ENCODE assay signal across 23 cellular contexts in the genomic region with DNA sequence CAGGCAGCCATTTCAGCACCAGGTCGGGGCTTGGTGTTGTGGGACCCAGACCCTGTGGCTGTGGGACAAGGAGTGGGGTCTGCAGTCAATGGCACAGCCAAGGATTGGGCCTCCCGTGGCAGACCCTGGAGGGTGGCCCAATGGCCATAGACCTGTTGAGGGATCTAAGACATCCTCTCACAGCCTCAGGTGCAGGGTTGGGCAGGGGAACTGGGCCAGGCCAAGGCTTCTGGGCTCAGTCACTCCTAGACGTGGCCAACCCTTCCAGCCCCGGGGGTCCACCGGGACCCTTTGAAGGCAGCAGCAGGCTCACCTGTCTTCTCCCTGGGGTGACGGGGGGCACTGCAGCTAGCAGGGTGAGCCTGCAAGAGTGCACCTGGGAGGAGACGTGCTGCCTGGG. TPM values are rescaled to one million over a fixed set of nuclear protein-coding genes. Genes with fewer than 3 reads are reported as not detected.
DNase-seq lines count a peak whose midpoint lies in the region; ATAC-seq and TF ChIP-seq lines count a peak whose summit lies in the region.
"Had no signal": no experiment of that assay in that cellular context is flagged by ENCODE, and none has a peak within 500 bp of the region (broad histone marks: within the 10 kb centered on the region; RNA-seq: fewer than 3 reads in every experiment).

No MANE protein-coding gene starts in this region.

- H3K9me3 Mint-ChIP-seq in WTC11 (no peaks in the 10 kb centered on the region), GM23338 (no peaks in the 10 kb centered on the region)
- H3K9me3 Mint-ChIP-seq in stimulated activated effector memory CD8-positive, alpha-beta T cell treated with anti-CD3 and anti-CD28 coated beads, Interleukin-12 subunit alpha, Interleukin-12 subunit beta, amount 100 ng/mL, for 72 hours = no peaks in the 10 kb centered on the region
- H3K9me3 Mint-ChIP-seq: CD8-positive, alpha-beta T cell had no signal

- ATAC-seq in Right ventricle myocardium superior (ENCODE audit: poor library complexity) = no peak
- no peak for ATAC-seq in WTC11
- no peak for ATAC-seq in lower lobe of right lung
- no peak for ATAC-seq in upper lobe of right lung
- no peak for ATAC-seq in GM23338
- ATAC-seq in stimulated activated effector memory CD8-positive, alpha-beta T cell treated with anti-CD3 and anti-CD28 coated beads, Interleukin-12 subunit alpha, Interleukin-12 subunit beta, amount 100 ng/mL, for 72 hours = no peak
- ATAC-seq: CD8-positive, alpha-beta T cell; GM12878 had no signal

- no peaks in the 10 kb centered on the region for H3K36me3 ChIP-seq in right atrium auricular region
- no peaks in the 10 kb centered on the region for H3K36me3 ChIP-seq in lower lobe of right lung
- H3K36me3 ChIP-seq in upper lobe of right lung = no peaks in the 10 kb centered on the region
- no peaks in the 10 kb centered on the region for H3K36me3 ChIP-seq in GM23338 (ENCODE audit: insufficient read depth)
- H3K36me3 ChIP-seq: BLaER1 had no signal

- H3K9me3 ChIP-seq in right atrium auricular region = no peaks in the 10 kb centered on the region
- no peaks in the 10 kb centered on the region for H3K9me3 ChIP-seq in lower lobe of right lung
- no peaks in the 10 kb centered on the region for H3K9me3 ChIP-seq in upper lobe of right lung
- H3K9me3 ChIP-seq: A549, BLaER1 had no signal

- DNase-seq in Right ventricle myocardium superior (peak; percentile 29), right atrium auricular region (ENCODE audit: low spot score) (no peak), WTC11 (ENCODE audit: low spot score) (peak; percentile 7), lower lobe of right lung (peak; percentile 23), upper lobe of right lung (peak; percentile 46), GM23338 (ENCODE audit: low spot score) (no peak)
- DNase-seq in stimulated activated effector memory CD8-positive, alpha-beta T cell treated with anti-CD3 and anti-CD28 coated beads, Interleukin-12 subunit alpha, Interleukin-12 subunit beta, amount 100 ng/mL, for 72 hours (ENCODE audit: low spot score in 2 of 2) = no peak
- DNase-seq: Calu3; CD8-positive, alpha-beta T cell; GF-D8; GM23248; HCEC 1CT; Karpas-422; NCI-H1417 treated with DMSO at 0.1 percent for 48 hours; NCI-H187 treated with DMSO at 0.1 percent for 48 hours; NCI-H226; NCI-H524; NCI-H82 had no signal

- no peaks in the 10 kb centered on the region for H3K27me3 ChIP-seq in right atrium auricular region
- H3K27me3 ChIP-seq in lower lobe of right lung (ENCODE audit: low read depth) = peaks cover 26% of the 10 kb centered on the region
- peaks cover 22% of the 10 kb centered on the region for H3K27me3 ChIP-seq in upper lobe of right lung
- H3K27me3 ChIP-seq in GM23338 (ENCODE audit: insufficient read depth) = no peaks in the 10 kb centered on the region

- POLR2A ChIA-PET in WTC11 (lab: Charles Lee) = no interaction called here

- no peaks in the 10 kb centered on the region for H3K9me2 ChIP-seq in GM23338 (ENCODE audit: insufficient read depth)

- H3K4me1 Mint-ChIP-seq in WTC11 (peaks cover 6% of the 10 kb centered on the region), GM23338 (peaks cover 8% of the 10 kb centered on the region)
- no peaks in the 10 kb centered on the region for H3K4me1 Mint-ChIP-seq in stimulated activated effector memory CD8-positive, alpha-beta T cell treated with anti-CD3 and anti-CD28 coated beads, Interleukin-12 subunit alpha, Interleukin-12 subunit beta, amount 100 ng/mL, for 72 hours

- H2AFZ ChIP-seq in GM23338 = no peak overlapping the region
- H2AFZ ChIP-seq: GM23248 had no signal

- H3K4me2 ChIP-seq in GM23338 = no peak overlapping the region
- H3K4me2 ChIP-seq: A549, BLaER1 had no signal

- intact Hi-C loops in Right ventricle myocardium superior (cut with DNase I) (loop anchor here (5.0 kb wide), 1 partner anchor 254 kb away; no protein-coding TSS in a partner anchor), lower lobe of right lung (cut with DNase I) (loop anchor here (10.0 kb wide), 1 partner anchor 256 kb away; no protein-coding TSS in a partner anchor), upper lobe of right lung (cut with DNase I) (no loop called here)

- no peak overlapping the region for H3K27ac ChIP-seq in right atrium auricular region
- H3K27ac ChIP-seq in lower lobe of right lung = no peak overlapping the region
- no peak overlapping the region for H3K27ac ChIP-seq in upper lobe of right lung
- no peak overlapping the region for H3K27ac ChIP-seq in GM23338 (ENCODE audit: low read depth)
- H3K27ac ChIP-seq: A549, BLaER1, GM23248, RWPE1 had no signal

- H3F3A ChIP-seq in GM23338 (replicated peaks; ENCODE audit: low read depth) = no peaks in the 10 kb centered on the region

- no peak overlapping the region for H3K4me3 ChIP-seq in right atrium auricular region
- no peak overlapping the region for H3K4me3 ChIP-seq in lower lobe of right lung
- no peak overlapping the region for H3K4me3 ChIP-seq in upper lobe of right lung
- H3K4me3 ChIP-seq in GM23338 = no peak overlapping the region
- H3K4me3 ChIP-seq: A549, BLaER1, GM12878, GM23248 had no signal

- TF ChIP-seq CTCF in right atrium auricular region (IDR thresholded peaks at IDR 0.05) = no peak
- TF ChIP-seq CTCF in WTC11 (IDR thresholded peaks at IDR 0.05) = no peak
- no peak for TF ChIP-seq CTCF in lower lobe of right lung (IDR thresholded peaks at IDR 0.05)
- no peak for TF ChIP-seq CTCF in upper lobe of right lung (IDR thresholded peaks at IDR 0.05)
- no peak for TF ChIP-seq CTCF in GM23338 (conservative IDR thresholded peaks at IDR 0.05; ENCODE audit: low read depth in 2 of 2)

- peaks cover 0 to 12% of the 10 kb centered on the region in 2 donors for H3K4me1 ChIP-seq in right atrium auricular region
- H3K4me1 ChIP-seq in lower lobe of right lung = no peaks in the 10 kb centered on the region
- no peaks in the 10 kb centered on the region for H3K4me1 ChIP-seq in upper lobe of right lung
- peaks cover 6% of the 10 kb centered on the region for H3K4me1 ChIP-seq in GM23338 (ENCODE audit: insufficient read depth)
- H3K4me1 ChIP-seq: A549 had no signal

- no peaks in the 10 kb centered on the region for H4K20me1 ChIP-seq in GM23338 (replicated peaks; ENCODE audit: insufficient read depth)
- H4K20me1 ChIP-seq: BLaER1 had no signal

- no peak overlapping the region for H3K4me3 Mint-ChIP-seq in WTC11
- no peak overlapping the region for H3K4me3 Mint-ChIP-seq in GM23338
- no peak overlapping the region for H3K4me3 Mint-ChIP-seq in stimulated activated effector memory CD8-positive, alpha-beta T cell treated with anti-CD3 and anti-CD28 coated beads, Interleukin-12 subunit alpha, Interleukin-12 subunit beta, amount 100 ng/mL, for 72 hours
- H3K4me3 Mint-ChIP-seq: CD8-positive, alpha-beta T cell had no signal

- H3K79me2 ChIP-seq in GM23338 (replicated peaks; ENCODE audit: insufficient read depth) = no peaks in the 10 kb centered on the region

- no peaks in the 10 kb centered on the region for H3K36me3 Mint-ChIP-seq in WTC11
- no peaks in the 10 kb centered on the region for H3K36me3 Mint-ChIP-seq in GM23338 (ENCODE audit: low read depth)
- H3K36me3 Mint-ChIP-seq in stimulated activated effector memory CD8-positive, alpha-beta T cell treated with anti-CD3 and anti-CD28 coated beads, Interleukin-12 subunit alpha, Interleukin-12 subunit beta, amount 100 ng/mL, for 72 hours = no peaks in the 10 kb centered on the region
- H3K36me3 Mint-ChIP-seq: CD8-positive, alpha-beta T cell had no signal

- H3K27me3 Mint-ChIP-seq in WTC11 (ENCODE audit: low read depth) (no peaks in the 10 kb centered on the region), GM23338 (ENCODE audit: insufficient read depth, low read depth, poor library complexity) (peaks cover 7% of the 10 kb centered on the region)

- H3K27ac Mint-ChIP-seq in WTC11 (no peak overlapping the region), GM23338 (no peak overlapping the region)
- no peak overlapping the region for H3K27ac Mint-ChIP-seq in stimulated activated effector memory CD8-positive, alpha-beta T cell treated with anti-CD3 and anti-CD28 coated beads, Interleukin-12 subunit alpha, Interleukin-12 subunit beta, amount 100 ng/mL, for 72 hours
- H3K27ac Mint-ChIP-seq: CD8-positive, alpha-beta T cell had no signal

- CTCF ChIA-PET in WTC11 (lab: Charles Lee) = interaction anchor here (0.9 to 2.8 kb wide), 6 partner anchors 40 to 143 kb away, joined by 3 to 20 read pairs (median 6); no protein-coding TSS in a partner anchor

TF ChIP-seq in WTC11, 78 proteins besides CTCF, POLR2A, EP300 and RAD21 (continues in another document):
- no peak for TF ChIP-seq JUN (CRISPR knock-in tag; IDR thresholded peaks at IDR 0.05)

TF ChIP-seq in GM23338, 12 proteins besides CTCF, POLR2A, EP300 and RAD21 (continues in another document):
- TF ChIP-seq, protein P1, sequence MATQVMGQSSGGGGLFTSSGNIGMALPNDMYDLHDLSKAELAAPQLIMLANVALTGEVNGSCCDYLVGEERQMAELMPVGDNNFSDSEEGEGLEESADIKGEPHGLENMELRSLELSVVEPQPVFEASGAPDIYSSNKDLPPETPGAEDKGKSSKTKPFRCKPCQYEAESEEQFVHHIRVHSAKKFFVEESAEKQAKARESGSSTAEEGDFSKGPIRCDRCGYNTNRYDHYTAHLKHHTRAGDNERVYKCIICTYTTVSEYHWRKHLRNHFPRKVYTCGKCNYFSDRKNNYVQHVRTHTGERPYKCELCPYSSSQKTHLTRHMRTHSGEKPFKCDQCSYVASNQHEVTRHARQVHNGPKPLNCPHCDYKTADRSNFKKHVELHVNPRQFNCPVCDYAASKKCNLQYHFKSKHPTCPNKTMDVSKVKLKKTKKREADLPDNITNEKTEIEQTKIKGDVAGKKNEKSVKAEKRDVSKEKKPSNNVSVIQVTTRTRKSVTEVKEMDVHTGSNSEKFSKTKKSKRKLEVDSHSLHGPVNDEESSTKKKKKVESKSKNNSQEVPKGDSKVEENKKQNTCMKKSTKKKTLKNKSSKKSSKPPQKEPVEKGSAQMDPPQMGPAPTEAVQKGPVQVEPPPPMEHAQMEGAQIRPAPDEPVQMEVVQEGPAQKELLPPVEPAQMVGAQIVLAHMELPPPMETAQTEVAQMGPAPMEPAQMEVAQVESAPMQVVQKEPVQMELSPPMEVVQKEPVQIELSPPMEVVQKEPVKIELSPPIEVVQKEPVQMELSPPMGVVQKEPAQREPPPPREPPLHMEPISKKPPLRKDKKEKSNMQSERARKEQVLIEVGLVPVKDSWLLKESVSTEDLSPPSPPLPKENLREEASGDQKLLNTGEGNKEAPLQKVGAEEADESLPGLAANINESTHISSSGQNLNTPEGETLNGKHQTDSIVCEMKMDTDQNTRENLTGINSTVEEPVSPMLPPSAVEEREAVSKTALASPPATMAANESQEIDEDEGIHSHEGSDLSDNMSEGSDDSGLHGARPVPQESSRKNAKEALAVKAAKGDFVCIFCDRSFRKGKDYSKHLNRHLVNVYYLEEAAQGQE (IDR thresholded peaks at IDR 0.05; ENCODE audit: unreplicated experiment) = no peak

RNA-seq across cellular contexts. Expression of a gene that starts 45.7 kb away (rescaled TPM):
- 31.7 TPM for total RNA-seq in Right ventricle myocardium superior
- 1 to 10 TPM; 3.4 to 4.1 TPM for total RNA-seq in right atrium auricular region
- 16.8 to 18.1 TPM (median 17.0 TPM) in 3 replicates for total RNA-seq in WTC11 (2021)
- 2.1 TPM for total RNA-seq in lower lobe of right lung
- total RNA-seq in upper lobe of right lung = 1.7 TPM
- total RNA-seq in GM23338 (2014; rRNA removed; shearing (Covaris generic)) = 23.9 and 24.6 TPM in 2 replicates
- polyA plus RNA-seq in GM23338 (2016; fragmentation: Nextera tagmentation; extraction: Ambion mirVana) = 9.7 and 10.6 TPM in 2 replicates
- total RNA-seq: Calu3, HT-29 had no signal

Comparison
In these comparisons a context has a peak if more than half of its experiments do, and no peak if none do; other contexts are left out.
1. DNase-seq: peak in Right ventricle myocardium superior (single experiment), WTC11 (single experiment), lower lobe of right lung (single experiment) and upper lobe of right lung (single experiment); none in right atrium auricular region (single experiment), GM23338 (single experiment) and stimulated activated effector memory CD8-positive, alpha-beta T cell treated with anti-CD3 and anti-CD28 coated beads, Interleukin-12 subunit alpha, Interleukin-12 subunit beta, amount 100 ng/mL, for 72 hours (0 of 2).